Comparison of ENCODE assay signal across 17 cellular contexts in genomic region chr6:159100789-159101182, GRCh38. TPM values are rescaled to one million over a fixed set of nuclear protein-coding genes. Genes with fewer than 3 reads are reported as not detected.
A peak's percentile ranks its signal among the peaks of the same experiment; 100 is the strongest.
DNase-seq lines count a peak whose midpoint lies in the region; ATAC-seq and TF ChIP-seq lines count a peak whose summit lies in the region.
"Had no signal": no experiment of that assay in that cellular context is flagged by ENCODE, and none has a peak within 500 bp of the region (broad histone marks: within the 10 kb centered on the region; RNA-seq: fewer than 3 reads in every experiment).

No MANE protein-coding gene starts in this region.

- no peak overlapping the region for H3K4me3 Mint-ChIP-seq in activated naive CD4-positive, alpha-beta T cell treated with anti-CD3 and anti-CD28 coated beads, Interleukin-2, amount 50 U/mL, for 24 hours
- H3K4me3 Mint-ChIP-seq in activated CD8-positive, alpha-beta T cell treated with anti-CD3 and anti-CD28 coated beads for 36 hours, result peak overlapping the region; percentile 55
- H3K4me3 Mint-ChIP-seq in stimulated activated naive CD8-positive, alpha-beta T cell treated with anti-CD3 and anti-CD28 coated beads, Interleukin-15, amount 100 ng/mL, for 72 hours, result peak overlapping the region; percentile 63 to 74
- H3K4me3 Mint-ChIP-seq in chondrocyte (ENCODE audit: unreplicated experiment), result no peak overlapping the region
- H3K4me3 Mint-ChIP-seq: nephron progenitor cell had no signal

- POLR2A ChIA-PET in activated CD8-positive, alpha-beta T cell treated with anti-CD3 and anti-CD28 coated beads for 36 hours (lab: Charles Lee), result interaction anchor here (15.6 to 27.1 kb wide), 2 partner anchors 42 to 63 kb away, joined by 216 to 766 read pairs; partner anchors contain the start of gene TAGAP

- H3K4me1 Mint-ChIP-seq in activated naive CD4-positive, alpha-beta T cell treated with anti-CD3 and anti-CD28 coated beads, Interleukin-2, amount 50 U/mL, for 24 hours, result peaks cover 88% of the 10 kb centered on the region
- peaks cover 90% of the 10 kb centered on the region for H3K4me1 Mint-ChIP-seq in activated CD8-positive, alpha-beta T cell treated with anti-CD3 and anti-CD28 coated beads for 36 hours (ENCODE audit: low read depth)
- peaks cover 98% of the 10 kb centered on the region for H3K4me1 Mint-ChIP-seq in stimulated activated naive CD8-positive, alpha-beta T cell treated with anti-CD3 and anti-CD28 coated beads, Interleukin-15, amount 100 ng/mL, for 72 hours
- H3K4me1 Mint-ChIP-seq in chondrocyte (ENCODE audit: low read depth), result peaks cover 3% of the 10 kb centered on the region

- DNase-seq in activated naive CD4-positive, alpha-beta T cell treated with anti-CD3 and anti-CD28 coated beads, Interleukin-2, amount 50 U/mL, for 72 hours (ENCODE audit: low spot score in 2 of 2), result no peak
- peak; percentile 49 for DNase-seq in activated CD8-positive, alpha-beta T cell treated with anti-CD3 and anti-CD28 coated beads for 36 hours
- no peak for DNase-seq in left colon
- no peak for DNase-seq in stimulated activated naive CD8-positive, alpha-beta T cell treated with anti-CD3 and anti-CD28 coated beads, Interleukin-15, amount 100 ng/mL, for 72 hours
- no peak for DNase-seq in chondrocyte (ENCODE audit: low spot score)
- no peak for DNase-seq in right cardiac atrium
- DNase-seq in HK-2 (ENCODE audit: unreplicated experiment), result no peak
- DNase-seq: esophagus squamous epithelium, GDM1, MG63, NCI-H1694 treated with DMSO at 0.1 percent for 48 hours, NCI-H345, nephron progenitor cell, substantia nigra had no signal

- H3K4me1 ChIP-seq in right cardiac atrium (ENCODE audit: control insufficient read depth, insufficient read depth, low read length), result no peaks in the 10 kb centered on the region

- peak overlapping the region; percentile 92 for H3K27ac Mint-ChIP-seq in activated naive CD4-positive, alpha-beta T cell treated with anti-CD3 and anti-CD28 coated beads, Interleukin-2, amount 50 U/mL, for 24 hours
- peak overlapping the region in 1 of 2 donors; percentile 16 for H3K27ac Mint-ChIP-seq in activated naive CD4-positive, alpha-beta T cell treated with anti-CD3 and anti-CD28 coated beads, Interleukin-2, amount 50 U/mL, for 72 hours
- H3K27ac Mint-ChIP-seq in activated CD8-positive, alpha-beta T cell treated with anti-CD3 and anti-CD28 coated beads for 36 hours, result peak overlapping the region; percentile 96
- H3K27ac Mint-ChIP-seq in stimulated activated naive CD8-positive, alpha-beta T cell treated with anti-CD3 and anti-CD28 coated beads, Interleukin-15, amount 100 ng/mL, for 72 hours, result peak overlapping the region; percentile 7 to 37
- no peak overlapping the region for H3K27ac Mint-ChIP-seq in chondrocyte (ENCODE audit: unreplicated experiment)

- no peaks in the 10 kb centered on the region for H3K9me3 ChIP-seq in right cardiac atrium (ENCODE audit: control insufficient read depth, low read length)
- H3K9me3 ChIP-seq: esophagus squamous epithelium, MG63 had no signal

- no peaks in the 10 kb centered on the region for H3K36me3 Mint-ChIP-seq in activated naive CD4-positive, alpha-beta T cell treated with anti-CD3 and anti-CD28 coated beads, Interleukin-2, amount 50 U/mL, for 24 hours
- no peaks in the 10 kb centered on the region for H3K36me3 Mint-ChIP-seq in activated naive CD4-positive, alpha-beta T cell treated with anti-CD3 and anti-CD28 coated beads, Interleukin-2, amount 50 U/mL, for 72 hours
- H3K36me3 Mint-ChIP-seq in activated CD8-positive, alpha-beta T cell treated with anti-CD3 and anti-CD28 coated beads for 36 hours (ENCODE audit: low read depth), result peaks cover 7% of the 10 kb centered on the region
- H3K36me3 Mint-ChIP-seq in chondrocyte (ENCODE audit: low read depth), result no peaks in the 10 kb centered on the region

- CTCF ChIA-PET in activated CD8-positive, alpha-beta T cell treated with anti-CD3 and anti-CD28 coated beads for 36 hours (lab: Charles Lee), result interaction anchor here (4.8 to 18.2 kb wide), 3 partner anchors 21 to 89 kb away, joined by 29 to 506 read pairs (median 289); partner anchors contain the start of gene TAGAP

- H3K27ac ChIP-seq in right cardiac atrium (ENCODE audit: low read length), result no peak overlapping the region
- H3K27ac ChIP-seq: esophagus squamous epithelium had no signal

- no peak for TF ChIP-seq CTCF in activated CD8-positive, alpha-beta T cell treated with anti-CD3 and anti-CD28 coated beads for 36 hours (IDR thresholded peaks at IDR 0.05)
- no peak for TF ChIP-seq CTCF in chondrocyte (IDR thresholded peaks at IDR 0.05)

- H3K4me3 ChIP-seq in right cardiac atrium (ENCODE audit: low read length), result no peak overlapping the region
- H3K4me3 ChIP-seq: esophagus squamous epithelium, MG63 had no signal

- ATAC-seq in activated naive CD4-positive, alpha-beta T cell treated with anti-CD3 and anti-CD28 coated beads, Interleukin-2, amount 50 U/mL, for 72 hours, result no peak
- peak; percentile 14 for ATAC-seq in activated CD8-positive, alpha-beta T cell treated with anti-CD3 and anti-CD28 coated beads for 36 hours
- ATAC-seq in left colon, result peak; percentile 39
- peak; percentile 22 for ATAC-seq in stimulated activated naive CD8-positive, alpha-beta T cell treated with anti-CD3 and anti-CD28 coated beads, Interleukin-15, amount 100 ng/mL, for 72 hours
- no peak for ATAC-seq in right cardiac atrium

- H3K9me3 Mint-ChIP-seq in activated naive CD4-positive, alpha-beta T cell treated with anti-CD3 and anti-CD28 coated beads, Interleukin-2, amount 50 U/mL, for 24 hours, result no peaks in the 10 kb centered on the region
- no peaks in the 10 kb centered on the region for H3K9me3 Mint-ChIP-seq in activated naive CD4-positive, alpha-beta T cell treated with anti-CD3 and anti-CD28 coated beads, Interleukin-2, amount 50 U/mL, for 72 hours
- no peaks in the 10 kb centered on the region for H3K9me3 Mint-ChIP-seq in activated CD8-positive, alpha-beta T cell treated with anti-CD3 and anti-CD28 coated beads for 36 hours
- no peaks in the 10 kb centered on the region for H3K9me3 Mint-ChIP-seq in stimulated activated naive CD8-positive, alpha-beta T cell treated with anti-CD3 and anti-CD28 coated beads, Interleukin-15, amount 100 ng/mL, for 72 hours
- H3K9me3 Mint-ChIP-seq in chondrocyte (ENCODE audit: low read depth), result no peaks in the 10 kb centered on the region
- H3K9me3 Mint-ChIP-seq: nephron progenitor cell had no signal

- H3K27me3 Mint-ChIP-seq in activated naive CD4-positive, alpha-beta T cell treated with anti-CD3 and anti-CD28 coated beads, Interleukin-2, amount 50 U/mL, for 24 hours, result no peaks in the 10 kb centered on the region
- H3K27me3 Mint-ChIP-seq in activated CD8-positive, alpha-beta T cell treated with anti-CD3 and anti-CD28 coated beads for 36 hours, result no peaks in the 10 kb centered on the region
- no peaks in the 10 kb centered on the region for H3K27me3 Mint-ChIP-seq in stimulated activated naive CD8-positive, alpha-beta T cell treated with anti-CD3 and anti-CD28 coated beads, Interleukin-15, amount 100 ng/mL, for 72 hours
- peaks cover 17% of the 10 kb centered on the region for H3K27me3 Mint-ChIP-seq in chondrocyte (ENCODE audit: low read depth)

- no peaks in the 10 kb centered on the region for H3K27me3 ChIP-seq in right cardiac atrium (ENCODE audit: control insufficient read depth, insufficient read depth)
- H3K27me3 ChIP-seq: esophagus squamous epithelium, MG63 had no signal

- 76% methylated on average over 6 of the region's 6 CpGs for WGBS in right cardiac atrium

- intact Hi-C loops in activated CD8-positive, alpha-beta T cell treated with anti-CD3 and anti-CD28 coated beads for 36 hours (cut with micrococcal nuclease), result no loop called here
- intact Hi-C loops in left colon (cut with DNase I, micrococcal nuclease), result loop anchor here (10.0 kb wide), 1 partner anchor 56 kb away; the partner anchor contains the start of gene TAGAP (in 2 of the 2)
- intact Hi-C loops in right cardiac atrium (cut with DNase I), result loop anchor here in 2 of 4 donors (5.0 to 10.0 kb wide), 4 partner anchors 53 to 396 kb away; partner anchors contain the start of genes RSPH3 (in 1 of the 2) and TAGAP (in 1 of the 2)

RNA-seq across cellular contexts. Expression of gene TAGAP, which starts 56.0 kb away (rescaled TPM):
- total RNA-seq in activated naive CD4-positive, alpha-beta T cell treated with anti-CD3 and anti-CD28 coated beads, Interleukin-2, amount 50 U/mL, for 72 hours, result 10 to 100 TPM; 29.9 to 65.0 TPM
- 100 to 1,000 TPM; 112 to 113 TPM for total RNA-seq in activated CD8-positive, alpha-beta T cell treated with anti-CD3 and anti-CD28 coated beads for 36 hours
- total RNA-seq in left colon, result 1 to 10 TPM; 2.2 to 2.8 TPM
- not detected in 3 replicates for total RNA-seq in chondrocyte
- total RNA-seq in right cardiac atrium, result 1 to 10 TPM; 1.2 to 2.0 (median 1.5) TPM
- 0.63 TPM for polyA plus RNA-seq in right cardiac atrium
- total RNA-seq: lung microvascular endothelial cell, RPMI7951 had no signal

Comparison
In these comparisons a context has a peak if more than half of its experiments do, and no peak if none do; other contexts are left out.
1. H3K4me3 Mint-ChIP-seq: peak in activated CD8-positive, alpha-beta T cell treated with anti-CD3 and anti-CD28 coated beads for 36 hours (single experiment) and stimulated activated naive CD8-positive, alpha-beta T cell treated with anti-CD3 and anti-CD28 coated beads, Interleukin-15, amount 100 ng/mL, for 72 hours (2 of 2); none in activated naive CD4-positive, alpha-beta T cell treated with anti-CD3 and anti-CD28 coated beads, Interleukin-2, amount 50 U/mL, for 24 hours (single experiment) and chondrocyte (single experiment).
2. ATAC-seq: peak in activated CD8-positive, alpha-beta T cell treated with anti-CD3 and anti-CD28 coated beads for 36 hours (single experiment), left colon (single experiment) and stimulated activated naive CD8-positive, alpha-beta T cell treated with anti-CD3 and anti-CD28 coated beads, Interleukin-15, amount 100 ng/mL, for 72 hours (single experiment); none in activated naive CD4-positive, alpha-beta T cell treated with anti-CD3 and anti-CD28 coated beads, Interleukin-2, amount 50 U/mL, for 72 hours (0 of 2) and right cardiac atrium (0 of 2).
3. RNA of gene TAGAP, which starts 56.0 kb away (total RNA-seq): 112 to 113 TPM in activated CD8-positive, alpha-beta T cell treated with anti-CD3 and anti-CD28 coated beads for 36 hours and 29.9 to 65.0 TPM in activated naive CD4-positive, alpha-beta T cell treated with anti-CD3 and anti-CD28 coated beads, Interleukin-2, amount 50 U/mL, for 72 hours; 2.2 to 2.8 TPM in left colon, 1.2 to 2.0 TPM in right cardiac atrium and not detected in chondrocyte; every median in the first group is over 4 times any median in the second.